In the genomic region with DNA sequence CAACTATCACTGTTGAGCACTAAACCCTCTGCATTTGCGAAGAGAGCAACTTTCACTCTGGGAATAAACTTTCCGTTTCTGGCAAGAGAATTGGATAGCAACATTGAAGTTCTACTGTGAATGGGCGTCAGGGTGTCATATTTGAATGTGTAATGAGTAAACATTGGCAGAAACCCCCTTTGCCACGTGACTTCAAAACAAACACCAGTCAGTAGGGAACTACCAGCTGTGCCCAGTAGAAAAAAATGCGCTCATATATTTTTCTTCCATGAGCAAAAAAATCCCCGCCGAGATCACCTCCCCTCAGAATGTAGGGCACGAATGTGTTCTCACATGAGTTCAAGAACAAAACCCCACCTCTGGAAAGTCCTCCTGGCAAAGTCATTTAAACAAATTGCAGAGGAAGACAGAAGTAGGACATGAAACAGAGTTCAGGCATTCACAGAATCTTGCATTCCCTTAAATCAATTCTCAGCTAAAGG, we compare ENCODE assay signal across 8 cellular contexts.
DNase-seq lines count a peak whose midpoint lies in the region; ATAC-seq and TF ChIP-seq lines count a peak whose summit lies in the region.

No MANE protein-coding gene starts in this region.

- ATAC-seq in GM18861 (IDR thresholded peaks at IDR 0.05; ENCODE audit: unreplicated experiment) (peak; percentile 57), HG02759 (IDR thresholded peaks at IDR 0.05; ENCODE audit: unreplicated experiment) (peak; percentile 76), left cardiac atrium (no peak)

- peak overlapping the region; percentile 74 for H3K27ac Mint-ChIP-seq in chondrocyte (ENCODE audit: unreplicated experiment)

- intact Hi-C loops in left cardiac atrium (cut with DNase I): no loop called here

- H3K4me3 Mint-ChIP-seq in chondrocyte (ENCODE audit: unreplicated experiment): peak overlapping the region; percentile 8

- peaks cover 4% of the 10 kb centered on the region; the same call in 1 of the 2 replicates for H3K9me3 ChIP-seq in MG63

- DNase-seq in NCI-H345 (lab: John Stamatoyannopoulos, UW) (peak; percentile 90), chondrocyte (ENCODE audit: low spot score) (no peak), pons (ENCODE audit: low spot score) (peak; percentile 64), left cardiac atrium (no peak), MV-4-11 (lab: John Stamatoyannopoulos, UW) (no peak), MG63 (no peak)

- H3K27me3 ChIP-seq in MG63: no peaks in the 10 kb centered on the region

- H3K36me3 ChIP-seq in MG63: no peaks in the 10 kb centered on the region

- H3K27me3 Mint-ChIP-seq in chondrocyte (ENCODE audit: low read depth): no peaks in the 10 kb centered on the region

- no peak for TF ChIP-seq CTCF in chondrocyte (IDR thresholded peaks at IDR 0.05)

- H3K4me3 ChIP-seq in MG63: no peak overlapping the region

- H3K9me3 Mint-ChIP-seq in chondrocyte (ENCODE audit: low read depth): no peaks in the 10 kb centered on the region

- H3K36me3 Mint-ChIP-seq in chondrocyte (ENCODE audit: low read depth): no peaks in the 10 kb centered on the region

- peaks cover 54% of the 10 kb centered on the region for H3K4me1 Mint-ChIP-seq in chondrocyte (ENCODE audit: low read depth)

Comparison
In these comparisons a context has a peak if more than half of its experiments do, and no peak if none do; other contexts are left out.
1. ATAC-seq: peak in GM18861 (single experiment) and HG02759 (single experiment); none in left cardiac atrium (0 of 2).
2. DNase-seq: peak in NCI-H345 (single experiment) and pons (single experiment); none in chondrocyte (single experiment), left cardiac atrium (single experiment), MV-4-11 (single experiment) and MG63 (single experiment).